1 cellular context compared by ENCODE assay signal in the genomic region with DNA sequence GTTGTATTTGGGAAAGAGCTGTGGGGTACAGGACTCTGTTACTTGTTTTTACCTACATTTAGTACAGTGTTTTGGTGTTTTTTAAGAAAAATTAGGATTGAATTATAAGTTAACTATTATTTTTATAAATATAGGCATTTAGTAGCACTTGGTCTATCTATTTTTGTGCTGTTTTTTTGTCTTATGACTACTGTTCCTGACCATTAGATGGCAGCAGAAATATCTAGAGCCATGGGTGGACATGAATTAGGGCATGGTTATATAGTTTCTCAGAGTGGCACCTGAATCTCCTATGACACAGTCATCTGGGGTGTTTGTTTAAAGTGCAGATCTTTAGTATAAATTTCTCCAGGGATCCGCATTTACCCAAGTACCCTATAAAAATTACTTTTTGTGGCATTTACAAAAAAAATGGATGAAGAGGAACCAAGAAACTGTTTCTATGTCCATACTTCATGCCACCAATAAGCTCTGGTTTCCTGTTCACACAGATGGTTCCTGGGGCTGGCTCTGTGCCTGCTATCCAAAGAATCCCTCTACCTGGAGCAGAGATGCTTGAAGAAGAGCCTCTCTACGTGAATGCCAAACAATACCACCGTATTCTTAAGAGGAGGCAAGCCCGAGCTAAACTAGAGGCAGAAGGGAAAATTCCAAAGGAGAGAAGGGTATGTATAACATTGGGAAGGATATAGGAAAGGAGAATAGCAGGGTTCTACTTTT.
A peak's percentile ranks its signal among the peaks of the same experiment; 100 is the strongest.
TF ChIP-seq lines count a peak whose summit lies in the region.

No MANE protein-coding gene starts in this region.

TF ChIP-seq in IMR-90, 13 proteins besides CTCF, POLR2A, EP300 and RAD21:
- TF ChIP-seq NFE2L2 (IDR thresholded peaks at IDR 0.05; ENCODE audit: low read depth, low read length) (no peak), SMC3 (IDR thresholded peaks at IDR 0.05; ENCODE audit: low read depth, low read length) (peak; percentile 31; the same call in 1 of the 2 replicates)
